ENCODE assay signal across 31 cellular contexts in genomic region chr6:48584846-48585245, GRCh38.
"Had no signal": no experiment of that assay in that cellular context is flagged by ENCODE, and none has a peak within 500 bp of the region (broad histone marks: within the 10 kb centered on the region; RNA-seq: fewer than 3 reads in every experiment).

No MANE protein-coding gene starts in this region.

- H3K27me3 Mint-ChIP-seq: activated CD4-positive, alpha-beta T cell treated with anti-CD3 and anti-CD28 coated beads, Interleukin-2, amount 10 ng/mL, durations not matched to agents 24 days and 14 days; brain had no signal

- ATAC-seq: activated CD8-positive, alpha-beta T cell treated with anti-CD3 and anti-CD28 coated beads, Interleukin-2, amount 10 ng/mL, durations not matched to agents 7 days and 5 days; activated naive CD4-positive, alpha-beta T cell treated with anti-CD3 and anti-CD28 coated beads, Interleukin-2, amount 50 U/mL, for 72 hours; activated T-cell treated with anti-CD3 and anti-CD28 coated beads, Interleukin-2, amount 50 U/mL, for 4 hours had no signal

- H3K36me3 Mint-ChIP-seq: activated naive CD4-positive, alpha-beta T cell treated with anti-CD3 and anti-CD28 coated beads, Interleukin-2, amount 50 U/mL, for 72 hours; brain had no signal

- H3K9me3 Mint-ChIP-seq: activated CD4-positive, alpha-beta T cell treated with anti-CD3 and anti-CD28 coated beads, Interleukin-2, amount 10 ng/mL, durations not matched to agents 24 days and 14 days; activated naive CD4-positive, alpha-beta T cell treated with anti-CD3 and anti-CD28 coated beads for 36 hours; activated T-helper 1 cell treated with anti-CD3 and anti-CD28 coated beads, Interleukin-12 subunit alpha, Interleukin-12 subunit beta, Interleukin-2, Interleukin-4 antibody, amounts not matched to agents 30 ng/mL and 10 ng/mL and 1 ng/mL, durations not matched to agents 14 hours and 24 hours and 36 hours; T-helper 1 cell treated with Interleukin-12 subunit alpha and Interleukin-12 subunit beta and Interleukin-4 antibody, amounts not matched to agents 30 μg/mL and 1 μg/mL, for 36 hours; T-helper 2 cell treated with Interferon-gamma antibody and Interleukin-4, amounts not matched to agents 5 μg/mL and 100 μg/mL, for 36 hours had no signal

- DNase-seq: activated CD4-positive, alpha-beta T cell treated with anti-CD3 and anti-CD28 coated beads, Interleukin-2, amount 10 ng/mL, durations not matched to agents 24 days and 14 days; activated CD4-positive, alpha-beta T cell treated with anti-CD3 and anti-CD28 coated beads, Interleukin-2, amount 50 U/mL, for 4 hours; activated CD8-positive, alpha-beta T cell treated with anti-CD3 and anti-CD28 coated beads, Interleukin-2, amount 10 ng/mL, durations not matched to agents 7 days and 5 days; activated gamma-delta T cell treated with Interleukin-2 at 50 U/mL for 16 hours; activated naive CD4-positive, alpha-beta T cell treated with anti-CD3 and anti-CD28 coated beads for 36 hours; activated T-cell treated with anti-CD3 and anti-CD28 coated beads, Interleukin-2, amount 50 U/mL, for 4 hours; adrenal gland; anterior cingulate cortex; Kasumi-1; KG1; MG63; NCI-H1048; NCI-H1105 treated with DMSO at 0.1 percent for 48 hours; NCI-H1436; NCI-H1694; NCI-H1930; NCI-H2081 treated with DMSO at 0.1 percent for 48 hours; NCI-H226; NCI-H446 treated with DMSO at 0.1 percent for 48 hours; NCI-H524 treated with DMSO at 0.1 percent for 48 hours; Peyer's patch; RPMI8226; SHP77 treated with DMSO at 0.1 percent for 48 hours; SK-N-SH had no signal

- H3K27ac Mint-ChIP-seq: activated CD4-positive, alpha-beta T cell treated with anti-CD3 and anti-CD28 coated beads, Interleukin-2, amount 10 ng/mL, durations not matched to agents 24 days and 14 days; activated CD8-positive, alpha-beta T cell treated with anti-CD3 and anti-CD28 coated beads, Interleukin-2, amount 10 ng/mL, durations not matched to agents 7 days and 5 days; activated naive CD4-positive, alpha-beta T cell treated with anti-CD3 and anti-CD28 coated beads for 36 hours; activated naive CD4-positive, alpha-beta T cell treated with anti-CD3 and anti-CD28 coated beads, Interleukin-2, amount 50 U/mL, for 72 hours; activated T-helper 1 cell treated with anti-CD3 and anti-CD28 coated beads, Interleukin-12 subunit alpha, Interleukin-12 subunit beta, Interleukin-2, Interleukin-4 antibody, amounts not matched to agents 30 ng/mL and 10 ng/mL and 1 ng/mL, durations not matched to agents 14 hours and 24 hours and 36 hours; brain; T-helper 1 cell treated with Interleukin-12 subunit alpha and Interleukin-12 subunit beta and Interleukin-4 antibody, amounts not matched to agents 30 μg/mL and 1 μg/mL, for 36 hours; T-helper 2 cell treated with Interferon-gamma antibody and Interleukin-4, amounts not matched to agents 5 μg/mL and 100 μg/mL, for 36 hours had no signal

- FAIRE-seq: bronchial epithelial cell had no signal

- H3K4me1 ChIP-seq: adrenal gland, Peyer's patch, SJSA1 had no signal

- H3K9me2 ChIP-seq: SK-N-SH had no signal

- H3K4me3 Mint-ChIP-seq: activated CD4-positive, alpha-beta T cell treated with anti-CD3 and anti-CD28 coated beads, Interleukin-2, amount 10 ng/mL, durations not matched to agents 24 days and 14 days; activated CD8-positive, alpha-beta T cell treated with anti-CD3 and anti-CD28 coated beads, Interleukin-2, amount 10 ng/mL, durations not matched to agents 7 days and 5 days; activated naive CD4-positive, alpha-beta T cell treated with anti-CD3 and anti-CD28 coated beads for 36 hours; activated T-cell treated with anti-CD3 and anti-CD28 coated beads, Interleukin-2, amount 50 U/mL, for 4 hours; activated T-helper 1 cell treated with anti-CD3 and anti-CD28 coated beads, Interleukin-12 subunit alpha, Interleukin-12 subunit beta, Interleukin-2, Interleukin-4 antibody, amounts not matched to agents 30 ng/mL and 10 ng/mL and 1 ng/mL, durations not matched to agents 14 hours and 24 hours and 36 hours; brain; T-helper 1 cell treated with Interleukin-12 subunit alpha and Interleukin-12 subunit beta and Interleukin-4 antibody, amounts not matched to agents 30 μg/mL and 1 μg/mL, for 36 hours; T-helper 2 cell treated with Interferon-gamma antibody and Interleukin-4, amounts not matched to agents 5 μg/mL and 100 μg/mL, for 36 hours had no signal

- H3K27me3 ChIP-seq: adrenal gland, MG63, Peyer's patch had no signal

- H3K4me2 ChIP-seq: SK-N-SH had no signal

- H3K9me3 ChIP-seq: adrenal gland, Peyer's patch, SJSA1, SK-N-SH had no signal

- H3K4me1 Mint-ChIP-seq: activated CD4-positive, alpha-beta T cell treated with anti-CD3 and anti-CD28 coated beads, Interleukin-2, amount 10 ng/mL, durations not matched to agents 24 days and 14 days had no signal

- H3K4me3 ChIP-seq: adrenal gland, MG63, Peyer's patch, SJSA1 had no signal

- H3K9ac ChIP-seq: SK-N-SH had no signal

- H3K36me3 ChIP-seq: adrenal gland, MG63, Peyer's patch, SJSA1 had no signal

- H3K27ac ChIP-seq: adrenal gland, Peyer's patch, SJSA1 had no signal
